In genomic region chr10:101725296-101725695, GRCh38 we compare ENCODE assay signal across 24 cellular contexts.
DNase-seq lines count a peak whose midpoint lies in the region; ATAC-seq and TF ChIP-seq lines count a peak whose summit lies in the region.
"Had no signal": no experiment of that assay in that cellular context is flagged by ENCODE, and none has a peak within 500 bp of the region (broad histone marks: within the 10 kb centered on the region; RNA-seq: fewer than 3 reads in every experiment).

No MANE protein-coding gene starts in this region.

- H3K4me1 Mint-ChIP-seq in stimulated activated naive B cell treated with anti-CD40 and anti-IgM and Interleukin-4, amounts not matched to agents 10 μg/mL and 1 μg/mL and 100 μg/mL, for 72 hours = peaks cover 14 to 19% of the 10 kb centered on the region in 2 donors
- H3K4me1 Mint-ChIP-seq: T-cell had no signal

- TF ChIP-seq CTCF in GM13976 (IDR thresholded peaks at IDR 0.05; ENCODE audit: borderline replicate concordance, control extremely low read depth, extremely low read depth, insufficient read depth, missing control alignments) = no peak

- DNase-seq in GM13976 (ENCODE audit: low spot score) (peak; percentile 44), NCI-H69 (lab: John Stamatoyannopoulos, UW) (peak; percentile 48), NCI-H2029 treated with DMSO at 0.1 percent for 48 hours (lab: John Stamatoyannopoulos, UW) (no peak)
- DNase-seq in stimulated activated naive B cell treated with anti-CD40 and anti-IgM and Interleukin-4, amounts not matched to agents 10 μg/mL and 1 μg/mL and 100 μg/mL, for 72 hours = peak; percentile 9
- DNase-seq: activated CD4-positive, CD25-positive, alpha-beta regulatory T cell treated with anti-CD3 and anti-CD28 coated beads, Interleukin-2, amount 50 U/mL, for 72 hours; activated CD8-positive, alpha-beta T cell treated with anti-CD3 and anti-CD28 coated beads, Interleukin-2, amount 10 ng/mL, durations not matched to agents 7 days and 5 days; activated naive CD4-positive, alpha-beta T cell treated with Interleukin-2 at 50 U/mL for 16 hours; activated T-cell treated with anti-CD3 and anti-CD28 coated beads, Interleukin-2, amount 50 U/mL, for 24 hours; DMS79 treated with DMSO at 0.1 percent for 48 hours; effector memory CD8-positive, alpha-beta T cell; hypothalamus; Karpas-422; MV-4-11; NCI-H187; NCI-H345; NCI-H82; PC-3; SHP77 treated with DMSO at 0.1 percent for 48 hours; T-cell; uterus had no signal

- in situ Hi-C loops in GM13976 (cut with MboI; ENCODE audit: low sequenced_read_pairs, unreplicated experiment) = no loop called here

- peak overlapping the region in 1 of 2 donors; percentile 36 for H3K4me3 Mint-ChIP-seq in stimulated activated naive B cell treated with anti-CD40 and anti-IgM and Interleukin-4, amounts not matched to agents 10 μg/mL and 1 μg/mL and 100 μg/mL, for 72 hours
- H3K4me3 Mint-ChIP-seq: activated CD8-positive, alpha-beta T cell treated with anti-CD3 and anti-CD28 coated beads, Interleukin-2, amount 10 ng/mL, durations not matched to agents 7 days and 5 days; activated T-cell treated with anti-CD3 and anti-CD28 coated beads, Interleukin-2, amount 50 U/mL, for 24 hours; effector memory CD8-positive, alpha-beta T cell; neural crest cell; T-cell had no signal

- H3K9me3 Mint-ChIP-seq in stimulated activated naive B cell treated with anti-CD40 and anti-IgM and Interleukin-4, amounts not matched to agents 10 μg/mL and 1 μg/mL and 100 μg/mL, for 72 hours = peaks cover 0 to 1% of the 10 kb centered on the region in 2 donors
- H3K9me3 Mint-ChIP-seq: activated T-cell treated with anti-CD3 and anti-CD28 coated beads, Interleukin-2, amount 50 U/mL, for 24 hours; effector memory CD8-positive, alpha-beta T cell; neural crest cell; T-cell had no signal

- H3K36me3 Mint-ChIP-seq in stimulated activated naive B cell treated with anti-CD40 and anti-IgM and Interleukin-4, amounts not matched to agents 10 μg/mL and 1 μg/mL and 100 μg/mL, for 72 hours = no peaks in the 10 kb centered on the region
- H3K36me3 Mint-ChIP-seq: T-cell had no signal

- peaks cover 27 to 28% of the 10 kb centered on the region in 2 donors for H3K27me3 Mint-ChIP-seq in stimulated activated naive B cell treated with anti-CD40 and anti-IgM and Interleukin-4, amounts not matched to agents 10 μg/mL and 1 μg/mL and 100 μg/mL, for 72 hours

- no peak overlapping the region for H3K27ac Mint-ChIP-seq in stimulated activated naive B cell treated with anti-CD40 and anti-IgM and Interleukin-4, amounts not matched to agents 10 μg/mL and 1 μg/mL and 100 μg/mL, for 72 hours
- H3K27ac Mint-ChIP-seq: activated CD8-positive, alpha-beta T cell treated with anti-CD3 and anti-CD28 coated beads, Interleukin-2, amount 10 ng/mL, durations not matched to agents 7 days and 5 days; effector memory CD8-positive, alpha-beta T cell; T-cell had no signal

- ATAC-seq in GM21619 (IDR thresholded peaks at IDR 0.05; ENCODE audit: unreplicated experiment) (peak; percentile 65), GM18498 (IDR thresholded peaks at IDR 0.05; ENCODE audit: unreplicated experiment) (no peak), HG03460 (IDR thresholded peaks at IDR 0.05; ENCODE audit: unreplicated experiment) (no peak)
- ATAC-seq in stimulated activated naive B cell treated with anti-CD40 and anti-IgM and Interleukin-4, amounts not matched to agents 10 μg/mL and 1 μg/mL and 100 μg/mL, for 72 hours (replicated peaks) = peak; percentile 89 to 92
- ATAC-seq: activated CD8-positive, alpha-beta T cell treated with anti-CD3 and anti-CD28 coated beads, Interleukin-2, amount 10 ng/mL, durations not matched to agents 7 days and 5 days; effector memory CD8-positive, alpha-beta T cell; PC-3; T-cell had no signal

Comparison
In these comparisons a context has a peak if more than half of its experiments do, and no peak if none do; other contexts are left out.
1. ATAC-seq: peak in GM21619 (single experiment) and stimulated activated naive B cell treated with anti-CD40 and anti-IgM and Interleukin-4, amounts not matched to agents 10 μg/mL and 1 μg/mL and 100 μg/mL, for 72 hours (2 of 2); none in GM18498 (single experiment) and HG03460 (single experiment).